In genomic region chr15:45585069-45585468, GRCh38 we compare ENCODE assay signal across 15 cellular contexts. TPM values are rescaled to one million over a fixed set of nuclear protein-coding genes. Genes with fewer than 3 reads are reported as not detected.
DNase-seq lines count a peak whose midpoint lies in the region; ATAC-seq, FAIRE-seq and TF ChIP-seq lines count a peak whose summit lies in the region.
"Had no signal": no experiment of that assay in that cellular context is flagged by ENCODE, and none has a peak within 500 bp of the region (broad histone marks: within the 10 kb centered on the region; RNA-seq: fewer than 3 reads in every experiment).

No MANE protein-coding gene starts in this region.

- no peaks in the 10 kb centered on the region for H3K9me3 ChIP-seq in DOHH2 (ENCODE audit: control insufficient read depth, insufficient read depth, low read length)
- H3K9me3 ChIP-seq in GM12878 (replicated peaks; ENCODE audit: control insufficient read depth, insufficient read depth, low read length) = no peaks in the 10 kb centered on the region
- no peaks in the 10 kb centered on the region for H3K9me3 ChIP-seq in naive thymus-derived CD4-positive, alpha-beta T cell (ENCODE audit: control insufficient read depth in 2 of 3, low read length in 3 of 3)
- H3K9me3 ChIP-seq in testis = no peaks in the 10 kb centered on the region
- no peaks in the 10 kb centered on the region for H3K9me3 ChIP-seq in suprapubic skin
- H3K9me3 ChIP-seq: BE2C had no signal

- peaks cover 0 to 2% (median 0%) of the 10 kb centered on the region in 5 donors for H3K36me3 Mint-ChIP-seq in naive thymus-derived CD4-positive, alpha-beta T cell

- H3K4me3 ChIP-seq in DOHH2 (ENCODE audit: low read length) (no peak overlapping the region), GM12878 (no peak overlapping the region), testis (no peak overlapping the region), suprapubic skin (no peak overlapping the region)
- H3K4me3 ChIP-seq in naive thymus-derived CD4-positive, alpha-beta T cell (ENCODE audit: low read length) = no peak overlapping the region

- 40% methylated on average over 4 of the region's 4 CpGs for WGBS in GM12878 (ENCODE audit: insufficient coverage, insufficient replicate concordance, low lambda C conversion rate, missing lambda C conversion rate)
- 81 to 84% methylated on average over 3 to 4 of the region's 4 CpGs for WGBS in testis, 2 donors
- 90% methylated on average over 4 of the region's 4 CpGs for WGBS in suprapubic skin

- no peak for FAIRE-seq in GM12878 (lab: Jason Lieb, UNC)
- FAIRE-seq: H54 had no signal

- peaks cover 25% of the 10 kb centered on the region for H3F3A ChIP-seq in DOHH2 (ENCODE audit: control insufficient read depth, insufficient read depth)

- in situ Hi-C loops in GM12878 (cut with MboI) = loop anchor here (10.0 kb wide), 1 partner anchor 390 kb away; no protein-coding TSS in a partner anchor

- H3K79me2 ChIP-seq in DOHH2 (ENCODE audit: control insufficient read depth, low read length) (peaks cover 48% of the 10 kb centered on the region), GM12878 (ENCODE audit: control insufficient read depth, insufficient read depth, low read length) (peaks cover 40% of the 10 kb centered on the region)

- DNase-seq in GM12878 (ENCODE audit: low read depth, low spot score) = no peak
- DNase-seq in naive thymus-derived CD4-positive, alpha-beta T cell = no peak
- DNase-seq in testis = no peak
- no peak for DNase-seq in suprapubic skin (ENCODE audit: low spot score in 2 of 2)
- no peak for DNase-seq in DMS114 treated with DMSO at 0.1 percent for 48 hours (lab: John Stamatoyannopoulos, UW; ENCODE audit: unreplicated experiment)
- DNase-seq: BE2C, EL, Kasumi-1, NCI-H1417, NCI-H1930, NCI-H2171, SHP77 treated with DMSO at 0.1 percent for 48 hours had no signal

- no peaks in the 10 kb centered on the region for H3K9me2 ChIP-seq in DOHH2 (replicated peaks; ENCODE audit: control insufficient read depth, low read length)

- H3K27ac Mint-ChIP-seq in naive thymus-derived CD4-positive, alpha-beta T cell = peak overlapping the region in 5 of 9 donors; percentile 47 to 100 (median 100)

- ATAC-seq in GM12878 = no peak
- ATAC-seq in naive thymus-derived CD4-positive, alpha-beta T cell = no peak
- no peak for ATAC-seq in HG02852 (IDR thresholded peaks at IDR 0.05; ENCODE audit: unreplicated experiment)

- no TSS peak for BruUV-seq in GM12878 (replicated peaks; lab: Mats Ljungman, UMichigan)

- H3K4me1 Mint-ChIP-seq in naive thymus-derived CD4-positive, alpha-beta T cell = peaks cover 25 to 47% (median 35%) of the 10 kb centered on the region in 7 donors

- H4K20me1 ChIP-seq in DOHH2 (ENCODE audit: control insufficient read depth, insufficient read depth, low read depth, low read length) = no peaks in the 10 kb centered on the region
- no peaks in the 10 kb centered on the region for H4K20me1 ChIP-seq in GM12878 (ENCODE audit: control insufficient read depth, insufficient read depth)

- H3K27ac ChIP-seq in DOHH2 (ENCODE audit: low read depth, low read length) (no peak overlapping the region), GM12878 (ENCODE audit: control insufficient read depth, insufficient read depth) (no peak overlapping the region), testis (peak overlapping the region; percentile 33 to 63), suprapubic skin (no peak overlapping the region)
- H3K27ac ChIP-seq in naive thymus-derived CD4-positive, alpha-beta T cell (ENCODE audit: low read depth, low read length) = no peak overlapping the region

- H3K36me3 ChIP-seq in DOHH2 (ENCODE audit: control insufficient read depth, low read length) (peaks cover 29% of the 10 kb centered on the region), GM12878 (ENCODE audit: control insufficient read depth in 2 of 2, insufficient read depth in 2 of 2, low read length in 1 of 2) (no peaks in the 10 kb centered on the region; a peak in 1 of 4 replicates), testis (ENCODE audit: low read depth, missing control alignments) (no peaks in the 10 kb centered on the region), suprapubic skin (no peaks in the 10 kb centered on the region)
- H3K36me3 ChIP-seq in naive thymus-derived CD4-positive, alpha-beta T cell (ENCODE audit: control insufficient read depth in 2 of 3, insufficient read depth in 3 of 3, low read length in 3 of 3) = peaks cover 0 to 3% (median 0%) of the 10 kb centered on the region in 3 experiments
- H3K36me3 ChIP-seq: BE2C had no signal

- H3K9ac ChIP-seq in GM12878 (ENCODE audit: control insufficient read depth, insufficient read depth, low read length) = no peak overlapping the region

- intact Hi-C loops in GM12878 (cut with micrococcal nuclease; ENCODE audit: unreplicated experiment) = loop anchor here (5.0 kb wide), 1 partner anchor 63 kb away; the partner anchor contains the start of gene SLC30A4
- intact Hi-C loops in naive thymus-derived CD4-positive, alpha-beta T cell (cut with micrococcal nuclease) = loop anchor here in 1 of 2 donors (5.0 kb wide), 2 partner anchors 122 to 1158 kb away; partner anchors contain the start of gene CTDSPL2
- intact Hi-C loops in testis (cut with DNase I; ENCODE audit: low total_unique reads) = no loop called here

- CTCF ChIA-PET in GM12878 (lab: Yijun Ruan, JAX) = interaction anchor here (0.8 to 6.1 kb wide), 6 partner anchors 18 to 380 kb away, joined by 3 to 79 read pairs (median 6); no protein-coding TSS in a partner anchor
- CTCF ChIA-PET in naive thymus-derived CD4-positive, alpha-beta T cell (lab: Charles Lee) = interaction anchor here (3.1 kb wide), 1 partner anchor 28 kb away, joined by 14 read pairs; no protein-coding TSS in a partner anchor

- H3K4me3 Mint-ChIP-seq in naive thymus-derived CD4-positive, alpha-beta T cell = peak overlapping the region in 1 of 10 donors; percentile 96

- no peak for TF ChIP-seq RAD21 in GM12878 (IDR thresholded peaks at IDR 0.05; ENCODE audit: insufficient read depth, low read depth, low read length)

- no peaks in the 10 kb centered on the region; the same call in 1 of the 2 replicates for H3K27me3 ChIP-seq in DOHH2 (ENCODE audit: control insufficient read depth, low read length)
- H3K27me3 ChIP-seq in GM12878 (replicated peaks in 1 of 2; ENCODE audit: control insufficient read depth in 2 of 2, insufficient read depth in 2 of 2, low read length in 1 of 2) = no peaks in the 10 kb centered on the region
- no peaks in the 10 kb centered on the region for H3K27me3 ChIP-seq in naive thymus-derived CD4-positive, alpha-beta T cell (ENCODE audit: control insufficient read depth in 2 of 2, insufficient read depth in 2 of 2, low read length in 2 of 2)
- no peaks in the 10 kb centered on the region for H3K27me3 ChIP-seq in testis
- no peaks in the 10 kb centered on the region for H3K27me3 ChIP-seq in suprapubic skin
- H3K27me3 ChIP-seq: BE2C had no signal

- H3K27me3 Mint-ChIP-seq in naive thymus-derived CD4-positive, alpha-beta T cell = peaks cover 0 to under 1% (median 0%) of the 10 kb centered on the region in 5 donors

- no peak for TF ChIP-seq POLR2A in GM12878 (IDR thresholded peaks at IDR 0.05; ENCODE audit: low read depth, low read length)
- no peak for TF ChIP-seq POLR2A in testis (IDR thresholded peaks at IDR 0.05)
- TF ChIP-seq POLR2A in suprapubic skin (IDR thresholded peaks at IDR 0.05) = no peak

- H3K9me3 Mint-ChIP-seq in naive thymus-derived CD4-positive, alpha-beta T cell = no peaks in the 10 kb centered on the region

- RAD21 ChIA-PET in GM12878 (lab: Charles Lee; ENCODE audit: unreplicated experiment) = interaction anchor here (1.2 to 4.0 kb wide), 3 partner anchors 28 to 183 kb away, joined by 3 to 22 read pairs (median 20); a partner anchor contains a TSS

- no peak overlapping the region for H2AFZ ChIP-seq in GM12878 (ENCODE audit: control insufficient read depth, low read depth, low read length)

- H3K4me1 ChIP-seq in DOHH2 (ENCODE audit: control insufficient read depth, low read length) (peaks cover 21% of the 10 kb centered on the region), GM12878 (ENCODE audit: control insufficient read depth, insufficient read depth, low read length) (peaks cover 4% of the 10 kb centered on the region; the same call in 1 of the 2 replicates), testis (peaks cover 24% of the 10 kb centered on the region), suprapubic skin (peaks cover 39% of the 10 kb centered on the region)
- H3K4me1 ChIP-seq in naive thymus-derived CD4-positive, alpha-beta T cell (ENCODE audit: control insufficient read depth in 2 of 2, insufficient read depth in 2 of 2, low read length in 2 of 2) = peaks cover 25 to 26% of the 10 kb centered on the region in 2 donors
- H3K4me1 ChIP-seq: BE2C had no signal

- H3K4me2 ChIP-seq in DOHH2 (ENCODE audit: low read length) = peak overlapping the region; percentile 89; the same call in 1 of the 2 replicates
- H3K4me2 ChIP-seq in GM12878 (ENCODE audit: control insufficient read depth, insufficient read depth) = no peak overlapping the region

- SMC1A ChIA-PET in GM12878 (lab: Charles Lee; ENCODE audit: uncharacterized antibody, unreplicated experiment) = interaction anchor here (1.1 to 4.9 kb wide), 5 partner anchors 9 to 63 kb away, joined by 3 to 35 read pairs (median 7); no protein-coding TSS in a partner anchor

- TF ChIP-seq CTCF in DOHH2 (IDR thresholded peaks at IDR 0.05; ENCODE audit: low read depth, low read length, poor library complexity, severe bottlenecking) = no peak
- TF ChIP-seq CTCF in GM12878 (IDR thresholded peaks at IDR 0.05 in 2 of 3, conservative IDR thresholded peaks at IDR 0.05 in 1 of 3; ENCODE audit: control insufficient read depth in 2 of 3, extremely low read depth in 1 of 3, insufficient read depth in 1 of 3, low read depth in 3 of 3, low read length in 3 of 3) = no peak
- no peak for TF ChIP-seq CTCF in testis (IDR thresholded peaks at IDR 0.05)
- TF ChIP-seq CTCF in suprapubic skin (IDR thresholded peaks at IDR 0.05) = no peak

- POLR2A ChIA-PET in GM12878 (lab: Charles Lee) = interaction anchor here (1.5 to 2.8 kb wide), 2 partner anchors 28 to 52 kb away, joined by 3 to 17 read pairs; no protein-coding TSS in a partner anchor
- POLR2A ChIA-PET in naive thymus-derived CD4-positive, alpha-beta T cell (lab: Charles Lee) = interaction anchor here (2.2 kb wide), 1 partner anchor 12 kb away, joined by 6 read pairs; no protein-coding TSS in a partner anchor

- TF ChIP-seq EP300 in GM12878 (IDR thresholded peaks at IDR 0.05; ENCODE audit: borderline replicate concordance in 1 of 2, control insufficient read depth in 1 of 2, low read depth in 2 of 2, low read length in 2 of 2) = no peak
- no peak for TF ChIP-seq EP300 in suprapubic skin (IDR thresholded peaks at IDR 0.05)

RNA-seq across cellular contexts. Expression of gene BLOC1S6, which starts 2.1 kb away (rescaled TPM):
- total RNA-seq in GM12878 (2013; cell fraction: nucleolus; rRNA removed) = 52.2 and 54.0 TPM in 2 replicates
- total RNA-seq in GM12878 (2014; rRNA removed) (34.1 and 44.4 TPM in 2 replicates), GM12878 (2014; rRNA removed; fragmentation: Illumina TruSeq; extraction: Trizol) (47.1 and 48.8 TPM in 2 replicates), GM12878 (2021) (25.6 and 34.5 TPM in 2 replicates), testis (10 to 100 TPM; 45.3 to 49.7 TPM), suprapubic skin (10 to 100 TPM; 26.6 to 41.7 (median 30.0) TPM)
- 27.7 TPM for polyA plus RNA-seq in GM12878 (2011; ENCODE audit: low read depth)
- polyA plus RNA-seq in GM12878 (2011; rRNA removed) (25.4 and 39.1 TPM in 2 replicates), GM12878 (2014; fragmentation: Illumina TruSeq; extraction: Trizol) (38.8 and 49.8 TPM in 2 replicates), GM12878 (2014; fragmentation: Nextera tagmentation; extraction: Ambion mirVana) (10 to 100 TPM; 13.5 to 16.9 TPM), GM12878 (2014; rRNA removed) (20.5 and 29.8 TPM in 2 replicates), GM12878 (2016; fragmentation: Nextera tagmentation; extraction: Ambion mirVana) (10 to 100 TPM; 31.3 to 36.2 TPM), testis (ENCODE audit: insufficient read depth, low read depth, low replicate concordance) (29.1 TPM)
- polyA plus RNA-seq in GM12878 (2011; cell fraction: cytosol; rRNA removed) = 12.2 and 13.9 TPM in 2 replicates
- polyA plus RNA-seq in GM12878 (2011; cell fraction: nucleus; rRNA removed) = 5.6 and 9.9 TPM in 2 replicates
- polyA plus RNA-seq in GM12878 (2012) = 33.5 and 40.5 TPM in 2 replicates
- 9.4 and 11.5 TPM in 2 replicates for polyA minus RNA-seq in GM12878 (2011; rRNA and poly(A)+ RNA removed)
- 8.4 and 17.8 TPM in 2 replicates for polyA minus RNA-seq in GM12878 (2011; cell fraction: cytosol; rRNA and poly(A)+ RNA removed)
- polyA minus RNA-seq in GM12878 (2011; cell fraction: nucleus; rRNA and poly(A)+ RNA removed) = 4.2 and 10.4 TPM in 2 replicates
- 10 to 100 TPM; 34.4 to 63.9 (median 50.9) TPM for total RNA-seq in naive thymus-derived CD4-positive, alpha-beta T cell
- polyA plus RNA-seq in naive thymus-derived CD4-positive, alpha-beta T cell = 10 to 100 TPM; 49.4 to 51.8 TPM

RNA-seq across cellular contexts. Expression of gene SQOR, which starts 49.8 kb away (rescaled TPM):
- 14.8 and 18.0 TPM in 2 replicates for total RNA-seq in GM12878 (2013; cell fraction: nucleolus; rRNA removed)
- total RNA-seq in GM12878 (2014; rRNA removed) (46.8 and 64.1 TPM in 2 replicates), GM12878 (2014; rRNA removed; fragmentation: Illumina TruSeq; extraction: Trizol) (44.0 and 46.0 TPM in 2 replicates), GM12878 (2021) (34.4 and 39.9 TPM in 2 replicates), testis (1 to 10 TPM; 8.1 to 9.1 TPM), suprapubic skin (10 to 100 TPM; 33.2 to 46.8 (median 39.9) TPM)
- 22.8 TPM for polyA plus RNA-seq in GM12878 (2011; ENCODE audit: low read depth)
- polyA plus RNA-seq in GM12878 (2011; rRNA removed) (74.7 and 83.8 TPM in 2 replicates), GM12878 (2014; fragmentation: Illumina TruSeq; extraction: Trizol) (44.4 and 47.2 TPM in 2 replicates), GM12878 (2014; fragmentation: Nextera tagmentation; extraction: Ambion mirVana) (10 to 100 TPM; 14.5 to 25.6 TPM), GM12878 (2014; rRNA removed) (34.6 and 39.5 TPM in 2 replicates), GM12878 (2016; fragmentation: Nextera tagmentation; extraction: Ambion mirVana) (10 to 100 TPM; 59.1 to 61.9 TPM), testis (ENCODE audit: insufficient read depth, low read depth, low replicate concordance) (18.2 TPM)
- 49.9 and 54.3 TPM in 2 replicates for polyA plus RNA-seq in GM12878 (2011; cell fraction: cytosol; rRNA removed)
- 26.0 and 29.2 TPM in 2 replicates for polyA plus RNA-seq in GM12878 (2011; cell fraction: nucleus; rRNA removed)
- polyA plus RNA-seq in GM12878 (2012) = 21.7 and 29.6 TPM in 2 replicates
- polyA minus RNA-seq in GM12878 (2011; rRNA and poly(A)+ RNA removed) = 49.6 and 51.2 TPM in 2 replicates
- polyA minus RNA-seq in GM12878 (2011; cell fraction: cytosol; rRNA and poly(A)+ RNA removed) = 18.0 and 23.8 TPM in 2 replicates
- 10.6 and 14.7 TPM in 2 replicates for polyA minus RNA-seq in GM12878 (2011; cell fraction: nucleus; rRNA and poly(A)+ RNA removed)
- 100 to 1,000 TPM in 1 of 5 experiments, 10 to 100 TPM in 4; 20.6 to 115 (median 32.6) TPM for total RNA-seq in naive thymus-derived CD4-positive, alpha-beta T cell
- 10 to 100 TPM; 71.7 to 76.6 TPM for polyA plus RNA-seq in naive thymus-derived CD4-positive, alpha-beta T cell

Comparison
In these comparisons a context has a peak if more than half of its experiments do, and no peak if none do; other contexts are left out.
1. H3K27ac ChIP-seq: peak in testis (2 of 2); none in DOHH2 (single experiment), GM12878 (single experiment), naive thymus-derived CD4-positive, alpha-beta T cell (single experiment) and suprapubic skin (single experiment).